ENCODE assay signal across 28 cellular contexts in the genomic region with DNA sequence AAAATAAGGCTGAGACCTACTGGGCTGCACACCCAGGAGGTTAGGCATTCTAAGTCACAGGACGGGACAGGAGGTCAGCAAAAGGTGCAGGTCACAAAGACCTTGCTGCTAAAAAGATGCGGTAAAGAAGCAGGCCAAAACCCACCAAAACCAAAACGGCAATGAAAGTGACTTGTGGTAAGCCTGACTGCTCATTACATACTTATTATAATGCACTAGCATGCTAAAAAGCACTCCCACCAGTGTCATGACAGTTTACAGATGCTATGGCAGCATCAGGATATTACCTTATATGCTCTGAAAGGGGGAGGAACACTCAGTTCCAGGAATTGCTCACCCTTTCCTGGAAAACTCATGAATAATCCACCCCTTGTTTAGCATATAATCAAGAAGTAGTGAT. TPM values are rescaled to one million over a fixed set of nuclear protein-coding genes. Genes with fewer than 3 reads are reported as not detected.
"Had no signal": no experiment of that assay in that cellular context is flagged by ENCODE, and none has a peak within 500 bp of the region (broad histone marks: within the 10 kb centered on the region; RNA-seq: fewer than 3 reads in every experiment).

No MANE protein-coding gene starts in this region.

- ATAC-seq: activated CD4-positive, alpha-beta T cell treated with anti-CD3 and anti-CD28 coated beads for 36 hours; activated T-helper 17 cell treated with anti-CD3 and anti-CD28 coated beads, Interleukin-2, amount 50 U/mL, for 72 hours; left ventricle myocardium superior; natural killer cell; T-helper 17 cell; upper lobe of right lung had no signal

- H3K36me3 ChIP-seq: adrenal gland, ascending aorta, esophagus squamous epithelium, ovary, prostate gland, spleen, thoracic aorta, upper lobe of right lung had no signal

- H3K4me2 ChIP-seq: hepatocyte had no signal

- H2AFZ ChIP-seq: hepatocyte had no signal

- H3K4me3 ChIP-seq: adrenal gland, ascending aorta, coronary artery, esophagus squamous epithelium, hepatocyte, ovary, prostate gland, spleen, thoracic aorta, upper lobe of right lung had no signal

- H3K4me1 ChIP-seq: adrenal gland, esophagus squamous epithelium, prostate gland, spleen, upper lobe of right lung had no signal

- H3K9me3 ChIP-seq: adrenal gland, ascending aorta, esophagus squamous epithelium, prostate gland, thoracic aorta, upper lobe of right lung had no signal

- DNase-seq: activated B cell treated with CpG ODN at 0.5 μM for 24 hours; activated CD4-positive, alpha-beta T cell treated with anti-CD3 and anti-CD28 coated beads for 36 hours; activated CD4-positive, alpha-beta T cell treated with anti-CD3 and anti-CD28 coated beads, Interleukin-2, amount 50 U/mL, for 4 hours; activated CD8-positive, alpha-beta memory T cell treated with anti-CD3 and anti-CD28 coated beads for 24 hours; activated CD8-positive, alpha-beta memory T cell treated with anti-CD3 and anti-CD28 coated beads, Interleukin-2, amount 50 U/mL, for 4 hours; activated T-cell treated with anti-CD3 and anti-CD28 coated beads, Interleukin-2, amount 50 U/mL, for 24 hours; adrenal gland; cerebellar nuclear complex; esophagus squamous epithelium; glutamatergic neuron; immature natural killer cell; left ventricle myocardium superior; mammary epithelial cell; natural killer cell; ovary; spleen; stimulated activated CD4-positive, alpha-beta T cell treated with anti-CD3 and anti-CD28 coated beads, Interleukin-4, amount 100 ng/mL, for 1 hour; stimulated activated naive CD4-positive, alpha-beta T cell; T-helper 17 cell; upper lobe of right lung had no signal

- FAIRE-seq: bronchial epithelial cell, frontal cortex had no signal

- H3K79me2 ChIP-seq: hepatocyte had no signal

- H3K27me3 ChIP-seq: adrenal gland, ascending aorta, esophagus squamous epithelium, hepatocyte, ovary, spleen, upper lobe of right lung had no signal

- H3K27ac ChIP-seq: adrenal gland, ascending aorta, coronary artery, esophagus squamous epithelium, hepatocyte, ovary, prostate gland, spleen, thoracic aorta, upper lobe of right lung had no signal

RNA-seq across cellular contexts. Expression of a gene that starts 45.1 kb away (rescaled TPM):
- polyA plus RNA-seq: immature natural killer cell, mammary epithelial cell had no signal
